In the genomic region with DNA sequence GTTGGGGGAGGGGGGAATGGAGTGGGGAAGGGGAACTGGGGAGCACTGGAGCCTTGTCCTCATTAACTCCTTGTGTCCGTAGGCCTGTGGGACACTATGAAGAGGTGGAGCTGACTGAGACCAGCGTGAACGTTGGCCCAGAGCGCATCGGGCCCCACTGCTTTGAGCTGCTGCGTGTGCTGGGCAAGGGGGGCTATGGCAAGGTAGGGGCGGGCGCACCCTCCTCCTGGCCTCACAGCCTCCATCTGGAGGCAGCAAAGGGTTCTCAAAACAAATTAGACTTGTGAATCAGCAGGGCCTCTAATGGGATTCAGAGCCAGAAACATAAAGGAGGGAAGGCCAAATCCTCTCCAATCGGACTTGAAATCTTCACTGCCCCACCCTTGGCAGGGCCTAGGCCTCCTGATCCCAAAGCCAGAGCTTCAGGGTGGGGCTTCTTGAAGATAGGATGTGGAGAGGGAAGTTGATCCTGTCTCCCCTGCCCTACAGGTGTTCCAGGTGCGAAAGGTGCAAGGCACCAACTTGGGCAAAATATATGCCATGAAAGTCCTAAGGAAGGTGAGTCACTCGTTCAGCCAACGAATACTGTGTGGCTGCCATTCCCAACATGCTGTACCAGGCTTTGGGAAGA, we compare ENCODE assay signal across 8 cellular contexts.
DNase-seq lines count a peak whose midpoint lies in the region; TF ChIP-seq lines count a peak whose summit lies in the region.

No MANE protein-coding gene starts in this region.

- no peaks in the 10 kb centered on the region for H4K20me1 ChIP-seq in SU-DHL-6 (ENCODE audit: low read depth, low read length)

- POLR2A ChIA-PET in GM10248 (lab: Yijun Ruan, JAX) = interaction anchor here (0.6 kb wide), 2 partner anchors 302 to 621 kb away, joined by 4 read pairs; no protein-coding TSS in a partner anchor

- H3K27ac ChIP-seq in SU-DHL-6 (ENCODE audit: low read depth, low read length) (peak overlapping the region; percentile 24; the same call in 1 of the 2 replicates), caudate nucleus (ENCODE audit: low read depth, low read length) (no peak overlapping the region)

- DNase-seq in GM12865 (ENCODE audit: low read depth) = no peak
- peak; percentile 10 for DNase-seq in fibroblast of peridontal ligament (ENCODE audit: extremely low read depth)
- no peak for DNase-seq in retinal pigment epithelial cell (ENCODE audit: low read depth)
- DNase-seq in iPS-NIHi11 (ENCODE audit: low spot score) = no peak
- DNase-seq in SW480 (ENCODE audit: low spot score) = no peak
- no peak for DNase-seq in GM10248 (ENCODE audit: extremely low spot score)
- no peak for DNase-seq in caudate nucleus (lab: John Stamatoyannopoulos, UW)

- peak overlapping the region; percentile 92 for H3K9ac ChIP-seq in SU-DHL-6 (ENCODE audit: low read length)

- H3K36me3 ChIP-seq in SU-DHL-6 (ENCODE audit: low read length) = no peaks in the 10 kb centered on the region

- peak overlapping the region; percentile 90 for H3K4me2 ChIP-seq in SU-DHL-6 (ENCODE audit: low read depth, low read length, poor library complexity, severe bottlenecking)

- H3K27me3 ChIP-seq in SU-DHL-6 (ENCODE audit: low read length) = no peaks in the 10 kb centered on the region

- CTCF ChIA-PET in GM10248 (lab: Yijun Ruan, JAX) = interaction anchor here (0.7 to 1.6 kb wide), 5 partner anchors 9 to 28 kb away, joined by 3 to 6 read pairs (median 3); partner anchors contain the start of gene PTPRCAP

- H3K79me2 ChIP-seq in SU-DHL-6 (ENCODE audit: insufficient read depth, low read length) = peaks cover 13% of the 10 kb centered on the region

- no peaks in the 10 kb centered on the region for H3K9me3 ChIP-seq in SU-DHL-6 (ENCODE audit: insufficient read depth, low read length)

- H2AFZ ChIP-seq in SU-DHL-6 (ENCODE audit: low read depth, low read length, severe bottlenecking) = no peak overlapping the region

- no peak for TF ChIP-seq CTCF in GM12865 (IDR thresholded peaks at IDR 0.05; ENCODE audit: insufficient read depth, low read depth, low read length, missing control alignments)
- TF ChIP-seq CTCF in SU-DHL-6 (IDR thresholded peaks at IDR 0.05; ENCODE audit: insufficient read depth, low read length, poor library complexity, severe bottlenecking) = no peak
- no peak for TF ChIP-seq CTCF in retinal pigment epithelial cell (conservative IDR thresholded peaks at IDR 0.05; ENCODE audit: low read depth, low read length)
- TF ChIP-seq CTCF in GM10248 (IDR thresholded peaks at IDR 0.05; ENCODE audit: control extremely low read depth, extremely low read depth, low read depth, missing control alignments) = no peak

- peaks cover 11% of the 10 kb centered on the region; the same call in 1 of the 2 replicates for H3F3A ChIP-seq in SU-DHL-6 (ENCODE audit: insufficient read depth)

- no peaks in the 10 kb centered on the region for H3K9me2 ChIP-seq in SU-DHL-6 (replicated peaks; ENCODE audit: insufficient read depth, low read length)

- H3K4me3 ChIP-seq in GM12865 (ENCODE audit: low read depth, low read length) (peak overlapping the region; percentile 91), SU-DHL-6 (ENCODE audit: insufficient read depth, low read length, poor library complexity, severe bottlenecking) (peak overlapping the region; percentile 92), retinal pigment epithelial cell (ENCODE audit: low read length) (peak overlapping the region; percentile 63)
